In genomic region chr7:90402785-90403173, GRCh38 we compare ENCODE assay signal across 8 cellular contexts. TPM values are rescaled to one million over a fixed set of nuclear protein-coding genes. Genes with fewer than 3 reads are reported as not detected.
A peak's percentile ranks its signal among the peaks of the same experiment; 100 is the strongest.
DNase-seq lines count a peak whose midpoint lies in the region; ATAC-seq and TF ChIP-seq lines count a peak whose summit lies in the region.

No MANE protein-coding gene starts in this region.

- peak overlapping the region; percentile 74 for H3K4me2 ChIP-seq in GM23338

- H3K36me3 Mint-ChIP-seq in GM23338 (ENCODE audit: low read depth) (peaks cover 22% of the 10 kb centered on the region), T-helper 17 cell (ENCODE audit: low read depth) (peaks cover 2% of the 10 kb centered on the region)

- DNase-seq in GM23338 (ENCODE audit: low spot score) (no peak), T-helper 17 cell (no peak), foreskin melanocyte (no peak), cortex of kidney (lab: John Stamatoyannopoulos, UW) (no peak)

- peaks cover 6% of the 10 kb centered on the region; the same call in 1 of the 2 replicates for H3K36me3 ChIP-seq in GM23338 (ENCODE audit: insufficient read depth)
- peaks cover 0 to 26% of the 10 kb centered on the region in 2 donors for H3K36me3 ChIP-seq in gastroesophageal sphincter

- H3K27me3 Mint-ChIP-seq in GM23338 (ENCODE audit: insufficient read depth, low read depth, poor library complexity) = no peaks in the 10 kb centered on the region
- no peaks in the 10 kb centered on the region for H3K27me3 Mint-ChIP-seq in T-helper 17 cell

- peak overlapping the region; percentile 91 for H2AFZ ChIP-seq in GM23338

- H3K4me1 Mint-ChIP-seq in GM23338 (peaks cover 5% of the 10 kb centered on the region), T-helper 17 cell (peaks cover 15% of the 10 kb centered on the region)

- TF ChIP-seq CTCF in GM23338 (conservative IDR thresholded peaks at IDR 0.05; ENCODE audit: low read depth in 2 of 2) = no peak
- TF ChIP-seq CTCF in gastroesophageal sphincter (IDR thresholded peaks at IDR 0.05) = no peak

- peak overlapping the region; percentile 95 for H3K4me3 Mint-ChIP-seq in GM23338
- peak overlapping the region; percentile 98 for H3K4me3 Mint-ChIP-seq in T-helper 17 cell

- ATAC-seq in GM23338 (no peak), T-helper 17 cell (no peak), gastroesophageal sphincter (no peak), GM18870 (IDR thresholded peaks at IDR 0.05; ENCODE audit: unreplicated experiment) (no peak), HG02642 (IDR thresholded peaks at IDR 0.05; ENCODE audit: poor library complexity, unreplicated experiment) (no peak)

- peaks cover 6% of the 10 kb centered on the region; the same call in 2 of the 3 replicates for H3K9me3 Mint-ChIP-seq in GM23338

- peaks cover 23% of the 10 kb centered on the region for H3K79me2 ChIP-seq in GM23338 (replicated peaks; ENCODE audit: insufficient read depth)

- H3K4me3 ChIP-seq in GM23338 = peak overlapping the region; percentile 59
- peak overlapping the region; percentile 64 to 99 for H3K4me3 ChIP-seq in gastroesophageal sphincter
- H3K4me3 ChIP-seq in skin epidermis = peak overlapping the region; percentile 55 to 72 (median 59)

- H3K27ac Mint-ChIP-seq in GM23338 (no peak overlapping the region), T-helper 17 cell (peak overlapping the region; percentile 98)

- no peaks in the 10 kb centered on the region for H3K9me3 ChIP-seq in T-helper 17 cell (ENCODE audit: control insufficient read depth, low read length, poor library complexity, severe bottlenecking)
- peaks cover 0 to 3% (median 0%) of the 10 kb centered on the region in 3 donors for H3K9me3 ChIP-seq in gastroesophageal sphincter

- H3K27ac ChIP-seq in GM23338 (ENCODE audit: low read depth) (no peak overlapping the region), gastroesophageal sphincter (peak overlapping the region; percentile 89 to 98 (median 92)), skin epidermis (peak overlapping the region in 17 of 21 experiments; percentile 66 to 90 (median 83))

- no peaks in the 10 kb centered on the region for H3K9me2 ChIP-seq in GM23338 (ENCODE audit: insufficient read depth)

- H3K4me1 ChIP-seq in GM23338 (ENCODE audit: insufficient read depth) = no peaks in the 10 kb centered on the region
- H3K4me1 ChIP-seq in gastroesophageal sphincter = peaks cover 0 to 29% (median 8%) of the 10 kb centered on the region in 3 donors

- no peaks in the 10 kb centered on the region for H3F3A ChIP-seq in GM23338 (replicated peaks; ENCODE audit: low read depth)

- peaks cover 3% of the 10 kb centered on the region; the same call in 1 of the 2 replicates for H3K27me3 ChIP-seq in GM23338 (ENCODE audit: insufficient read depth)
- H3K27me3 ChIP-seq in gastroesophageal sphincter = no peaks in the 10 kb centered on the region

- no peak for TF ChIP-seq POLR2A in gastroesophageal sphincter (IDR thresholded peaks at IDR 0.05)

- TF ChIP-seq EP300 in gastroesophageal sphincter (IDR thresholded peaks at IDR 0.05) = no peak

- H4K20me1 ChIP-seq in GM23338 (replicated peaks; ENCODE audit: insufficient read depth) = no peaks in the 10 kb centered on the region

- 27 to 50% methylated on average over 1 of the region's 1 CpG for WGBS in gastroesophageal sphincter (ENCODE audit: low coverage in 1 of 2), 2 donors

TF ChIP-seq in GM23338, 12 proteins besides CTCF, POLR2A, EP300 and RAD21 (continues in another document):
- no peak for TF ChIP-seq ZNF114 (CRISPR knock-in tag; IDR thresholded peaks at IDR 0.05)
- TF ChIP-seq REST (IDR thresholded peaks at IDR 0.05; ENCODE audit: unreplicated experiment) = no peak
- TF ChIP-seq STAT1 (IDR thresholded peaks at IDR 0.05; ENCODE audit: unreplicated experiment) = no peak
- no peak for TF ChIP-seq ETS1 (IDR thresholded peaks at IDR 0.05)

RNA-seq across cellular contexts. Expression of gene CLDN12, which starts 0.5 kb away (rescaled TPM):
- 48.5 and 52.1 TPM in 2 replicates for total RNA-seq in GM23338 (2014; rRNA removed; shearing (Covaris generic))
- 16.3 and 16.6 TPM in 2 replicates for polyA plus RNA-seq in GM23338 (2016; fragmentation: Nextera tagmentation; extraction: Ambion mirVana)
- total RNA-seq in T-helper 17 cell (1 to 10 TPM; 1.6 to 4.1 TPM), gastroesophageal sphincter (10 to 100 TPM; 23.6 to 64.1 (median 27.4) TPM)

RNA-seq across cellular contexts. Expression of gene GTPBP10, which starts 56.3 kb away (rescaled TPM):
- total RNA-seq in GM23338 (2014; rRNA removed; shearing (Covaris generic)) = 15.1 and 20.5 TPM in 2 replicates
- 17.9 and 23.0 TPM in 2 replicates for polyA plus RNA-seq in GM23338 (2016; fragmentation: Nextera tagmentation; extraction: Ambion mirVana)
- total RNA-seq in T-helper 17 cell = 10 to 100 TPM; 15.4 to 19.9 TPM
- total RNA-seq in gastroesophageal sphincter = 10 to 100 TPM in 3 of 4 donors, 1 to 10 TPM in 1; 8.9 to 35.5 (median 13.1) TPM
